1 cellular context compared by ENCODE assay signal in the genomic region with DNA sequence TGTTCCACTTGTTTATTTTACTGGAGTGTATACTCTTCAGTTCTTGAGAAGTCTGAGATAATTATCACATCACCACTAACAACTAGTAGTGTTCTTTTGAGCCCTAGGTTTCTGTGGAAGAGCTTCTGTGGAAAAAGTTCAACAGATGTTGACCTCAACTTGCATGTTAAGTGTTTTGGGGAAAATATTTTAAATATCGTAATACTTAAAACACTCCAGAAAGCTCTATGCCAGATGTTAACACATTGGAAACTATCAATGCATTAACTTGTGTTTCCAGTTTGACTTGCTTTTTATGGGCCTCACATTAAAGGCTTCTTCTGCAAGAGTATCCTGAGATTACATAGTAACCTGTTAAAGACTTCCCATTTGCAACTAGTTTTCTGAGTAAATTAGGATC.
TF ChIP-seq lines count a peak whose summit lies in the region.

No MANE protein-coding gene starts in this region.

TF ChIP-seq in A549, 52 proteins besides CTCF, POLR2A, EP300 and RAD21 (continued from another document):
- TF ChIP-seq, protein P1, sequence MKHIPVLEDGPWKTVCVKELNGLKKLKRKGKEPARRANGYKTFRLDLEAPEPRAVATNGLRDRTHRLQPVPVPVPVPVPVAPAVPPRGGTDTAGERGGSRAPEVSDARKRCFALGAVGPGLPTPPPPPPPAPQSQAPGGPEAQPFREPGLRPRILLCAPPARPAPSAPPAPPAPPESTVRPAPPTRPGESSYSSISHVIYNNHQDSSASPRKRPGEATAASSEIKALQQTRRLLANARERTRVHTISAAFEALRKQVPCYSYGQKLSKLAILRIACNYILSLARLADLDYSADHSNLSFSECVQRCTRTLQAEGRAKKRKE (CRISPR knock-in tag; IDR thresholded peaks at IDR 0.05; ENCODE audit: low read depth): no peak
- TF ChIP-seq RARB (CRISPR knock-in tag; IDR thresholded peaks at IDR 0.05) (no peak), FOXS1 (CRISPR knock-in tag; IDR thresholded peaks at IDR 0.05) (no peak), CBX2 (IDR thresholded peaks at IDR 0.05; ENCODE audit: borderline replicate concordance, low read depth) (no peak), RFX5 (IDR thresholded peaks at IDR 0.05) (no peak), MAX (IDR thresholded peaks at IDR 0.05) (no peak), HOXB5 (CRISPR knock-in tag; IDR thresholded peaks at IDR 0.05) (no peak), POLR2AphosphoS2 (conservative IDR thresholded peaks at IDR 0.05; ENCODE audit: low read length) (no peak), GATA3 (IDR thresholded peaks at IDR 0.05; ENCODE audit: borderline replicate concordance) (no peak)
